In the genomic region with DNA sequence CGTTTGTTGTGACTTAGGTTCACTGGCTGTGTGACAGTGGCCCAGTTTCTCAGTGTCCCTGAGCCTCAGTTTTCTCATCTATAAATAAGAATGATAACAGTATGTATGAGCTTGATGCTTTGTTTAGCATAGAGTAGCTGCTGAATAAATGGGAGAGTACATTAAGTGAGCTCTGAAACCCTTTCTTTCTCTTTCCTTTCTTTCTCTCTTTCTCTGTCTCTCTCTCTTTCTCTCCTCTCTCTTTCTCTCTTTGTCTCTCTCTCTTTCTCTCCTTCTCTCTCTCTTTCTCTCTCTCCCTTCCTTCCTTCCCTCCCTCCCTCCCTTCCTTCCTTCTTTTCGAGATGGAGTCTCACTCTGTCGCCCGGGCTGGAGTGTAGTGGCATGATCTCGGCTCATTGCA, we compare ENCODE assay signal across 15 cellular contexts. TPM values are rescaled to one million over a fixed set of nuclear protein-coding genes. Genes with fewer than 3 reads are reported as not detected.
DNase-seq lines count a peak whose midpoint lies in the region; ATAC-seq and TF ChIP-seq lines count a peak whose summit lies in the region.
"Had no signal": no experiment of that assay in that cellular context is flagged by ENCODE, and none has a peak within 500 bp of the region (broad histone marks: within the 10 kb centered on the region; RNA-seq: fewer than 3 reads in every experiment).

No MANE protein-coding gene starts in this region.

- H3K4me3 Mint-ChIP-seq in activated T-cell treated with anti-CD3 and anti-CD28 coated beads, Interleukin-2, amount 50 U/mL, for 72 hours, result peak overlapping the region; percentile 91 to 93
- no peak overlapping the region for H3K4me3 Mint-ChIP-seq in T-helper 17 cell
- peak overlapping the region; percentile 83 to 98 for H3K4me3 Mint-ChIP-seq in stimulated activated naive CD8-positive, alpha-beta T cell treated with anti-CD3 and anti-CD28 coated beads, Interleukin-15, amount 100 ng/mL, for 72 hours

- H3K4me3 ChIP-seq in gastroesophageal sphincter, result no peak overlapping the region
- H3K4me3 ChIP-seq: ovary had no signal

- TF ChIP-seq POLR2A in gastroesophageal sphincter (IDR thresholded peaks at IDR 0.05), result no peak

- peaks cover 5 to 18% of the 10 kb centered on the region in 2 donors for H3K36me3 Mint-ChIP-seq in activated T-cell treated with anti-CD3 and anti-CD28 coated beads, Interleukin-2, amount 50 U/mL, for 72 hours (ENCODE audit: insufficient read depth in 2 of 2)
- peaks cover 3% of the 10 kb centered on the region for H3K36me3 Mint-ChIP-seq in T-helper 17 cell (ENCODE audit: low read depth)

- no peak for TF ChIP-seq CTCF in gastroesophageal sphincter (IDR thresholded peaks at IDR 0.05)

- peaks cover 0 to 42% (median 9%) of the 10 kb centered on the region in 3 donors for H3K4me1 ChIP-seq in gastroesophageal sphincter

- H3K36me3 ChIP-seq in gastroesophageal sphincter, result peaks cover 0 to 32% of the 10 kb centered on the region in 2 donors
- H3K36me3 ChIP-seq: ovary had no signal

- ATAC-seq in activated T-cell treated with anti-CD3 and anti-CD28 coated beads, Interleukin-2, amount 50 U/mL, for 72 hours (replicated peaks in 1 of 2), result no peak
- ATAC-seq in T-helper 17 cell (no peak), gastroesophageal sphincter (no peak), HG03175 (IDR thresholded peaks at IDR 0.05; ENCODE audit: unreplicated experiment) (no peak)
- ATAC-seq in stimulated activated naive CD8-positive, alpha-beta T cell treated with anti-CD3 and anti-CD28 coated beads, Interleukin-15, amount 100 ng/mL, for 72 hours, result no peak

- peak overlapping the region; percentile 95 for H3K27ac Mint-ChIP-seq in activated T-cell treated with anti-CD3 and anti-CD28 coated beads, Interleukin-2, amount 50 U/mL, for 72 hours
- peak overlapping the region; percentile 61 for H3K27ac Mint-ChIP-seq in T-helper 17 cell
- peak overlapping the region; percentile 74 to 87 for H3K27ac Mint-ChIP-seq in stimulated activated naive CD8-positive, alpha-beta T cell treated with anti-CD3 and anti-CD28 coated beads, Interleukin-15, amount 100 ng/mL, for 72 hours

- no peak for TF ChIP-seq EP300 in gastroesophageal sphincter (IDR thresholded peaks at IDR 0.05)

- WGBS in gastroesophageal sphincter (ENCODE audit: low coverage in 1 of 2), 2 donors, result 28 to 55% methylated on average over 2 to 4 of the region's 5 CpGs

- DNase-seq in activated T-cell treated with anti-CD3 and anti-CD28 coated beads, Interleukin-2, amount 50 U/mL, for 72 hours, result no peak
- no peak for DNase-seq in activated T-cell treated with anti-CD3 and anti-CD28 coated beads, Interleukin-2, amount 50 U/mL, for 1 hour
- DNase-seq in T-helper 17 cell, result no peak
- DNase-seq in stimulated activated naive CD8-positive, alpha-beta T cell treated with anti-CD3 and anti-CD28 coated beads, Interleukin-15, amount 100 ng/mL, for 72 hours, result no peak
- DNase-seq in NCI-H2227 (lab: John Stamatoyannopoulos, UW; ENCODE audit: unreplicated experiment), result no peak
- DNase-seq in islet precursor cell, result no peak
- DNase-seq: GF-D8; kidney; NCI-H1436 treated with DMSO at 0.1 percent for 48 hours; NCI-H526 treated with DMSO at 0.1 percent for 48 hours; ovary; stimulated activated CD4-positive, alpha-beta T cell treated with anti-CD3 and anti-CD28 coated beads, Interleukin-4, amount 100 ng/mL, for 1 hour; substantia nigra had no signal

- H3K27me3 ChIP-seq in gastroesophageal sphincter, result no peaks in the 10 kb centered on the region
- H3K27me3 ChIP-seq: ovary had no signal

- no peaks in the 10 kb centered on the region for H3K27me3 Mint-ChIP-seq in activated T-cell treated with anti-CD3 and anti-CD28 coated beads, Interleukin-2, amount 50 U/mL, for 72 hours (ENCODE audit: low read depth)
- H3K27me3 Mint-ChIP-seq in T-helper 17 cell, result no peaks in the 10 kb centered on the region
- H3K27me3 Mint-ChIP-seq in stimulated activated naive CD8-positive, alpha-beta T cell treated with anti-CD3 and anti-CD28 coated beads, Interleukin-15, amount 100 ng/mL, for 72 hours, result no peaks in the 10 kb centered on the region

- H3K9me3 Mint-ChIP-seq in activated T-cell treated with anti-CD3 and anti-CD28 coated beads, Interleukin-2, amount 50 U/mL, for 72 hours, result no peaks in the 10 kb centered on the region
- no peaks in the 10 kb centered on the region for H3K9me3 Mint-ChIP-seq in stimulated activated naive CD8-positive, alpha-beta T cell treated with anti-CD3 and anti-CD28 coated beads, Interleukin-15, amount 100 ng/mL, for 72 hours

- no peaks in the 10 kb centered on the region for H3K9me3 ChIP-seq in T-helper 17 cell (ENCODE audit: control insufficient read depth, low read length, poor library complexity, severe bottlenecking)
- H3K9me3 ChIP-seq in gastroesophageal sphincter, result no peaks in the 10 kb centered on the region
- H3K9me3 ChIP-seq: ovary had no signal

- peak overlapping the region in 3 of 4 donors; percentile 14 to 98 (median 32) for H3K27ac ChIP-seq in gastroesophageal sphincter
- H3K27ac ChIP-seq: ovary had no signal

- peaks cover 25% of the 10 kb centered on the region for H3K4me1 Mint-ChIP-seq in activated T-cell treated with anti-CD3 and anti-CD28 coated beads, Interleukin-2, amount 50 U/mL, for 72 hours (ENCODE audit: low read depth)
- H3K4me1 Mint-ChIP-seq in T-helper 17 cell, result peaks cover 17% of the 10 kb centered on the region
- H3K4me1 Mint-ChIP-seq in stimulated activated naive CD8-positive, alpha-beta T cell treated with anti-CD3 and anti-CD28 coated beads, Interleukin-15, amount 100 ng/mL, for 72 hours, result peaks cover 36% of the 10 kb centered on the region

RNA-seq across cellular contexts. Expression of a gene that starts 2.0 kb away (rescaled TPM):
- 100 to 1,000 TPM; 127 to 139 TPM for total RNA-seq in activated T-cell treated with anti-CD3 and anti-CD28 coated beads, Interleukin-2, amount 50 U/mL, for 72 hours
- total RNA-seq in T-helper 17 cell (10 to 100 TPM; 69.6 to 78.5 TPM), gastroesophageal sphincter (100 to 1,000 TPM; 130 to 137 (median 135) TPM)

RNA-seq across cellular contexts. Expression of a gene that starts 12.0 kb away (rescaled TPM):
- 1,000 to 10,000 TPM; 1,602 TPM for total RNA-seq in activated T-cell treated with anti-CD3 and anti-CD28 coated beads, Interleukin-2, amount 50 U/mL, for 72 hours
- total RNA-seq in T-helper 17 cell (1,000 to 10,000 TPM; 1,880 to 1,939 TPM), gastroesophageal sphincter (100 to 1,000 TPM; 371 to 644 (median 574) TPM)

RNA-seq across cellular contexts. Expression of a gene that starts 16.3 kb away (rescaled TPM):
- 100 to 1,000 TPM; 223 to 239 TPM for total RNA-seq in activated T-cell treated with anti-CD3 and anti-CD28 coated beads, Interleukin-2, amount 50 U/mL, for 72 hours
- total RNA-seq in T-helper 17 cell, result 100 to 1,000 TPM; 149 to 186 TPM
- 100 to 1,000 TPM; 408 to 436 (median 418) TPM for total RNA-seq in gastroesophageal sphincter

RNA-seq across cellular contexts. Expression of a gene that starts 28.9 kb away (rescaled TPM):
- 10 to 100 TPM; 46.2 to 59.5 TPM for total RNA-seq in activated T-cell treated with anti-CD3 and anti-CD28 coated beads, Interleukin-2, amount 50 U/mL, for 72 hours
- 10 to 100 TPM; 89.1 to 97.1 TPM for total RNA-seq in T-helper 17 cell
- 10 to 100 TPM; 64.8 to 72.6 (median 68.6) TPM for total RNA-seq in gastroesophageal sphincter

RNA-seq across cellular contexts. Expression of a gene that starts 37.8 kb away (rescaled TPM):
- total RNA-seq in activated T-cell treated with anti-CD3 and anti-CD28 coated beads, Interleukin-2, amount 50 U/mL, for 72 hours, result 10 to 100 TPM; 25.9 to 32.3 TPM
- total RNA-seq in T-helper 17 cell (10 to 100 TPM; 51.0 to 62.8 TPM), gastroesophageal sphincter (10 to 100 TPM; 12.5 to 19.0 (median 14.7) TPM)
